ENCODE assay signal across 1 cellular context in genomic region chr12:70994217-70994788, GRCh38.
TF ChIP-seq lines count a peak whose summit lies in the region.

No MANE protein-coding gene starts in this region.

TF ChIP-seq in IMR-90, 13 proteins besides CTCF, POLR2A, EP300 and RAD21 (continued from another document):
- no peak for TF ChIP-seq ELK1 (IDR thresholded peaks at IDR 0.05; ENCODE audit: borderline replicate concordance, low read depth, low read length)
TF ChIP-seq in IMR-90: peak in this region for 1.
